ENCODE assay signal across 22 cellular contexts in genomic region chr1:65056234-65056633, GRCh38.
DNase-seq lines count a peak whose midpoint lies in the region; ATAC-seq, FAIRE-seq and TF ChIP-seq lines count a peak whose summit lies in the region.
"Had no signal": no experiment of that assay in that cellular context is flagged by ENCODE, and none has a peak within 500 bp of the region (broad histone marks: within the 10 kb centered on the region; RNA-seq: fewer than 3 reads in every experiment).

No MANE protein-coding gene starts in this region.

- CTCF ChIA-PET in GM12878 (lab: Yijun Ruan, JAX), result no interaction called here

- FAIRE-seq in GM12878 (lab: Jason Lieb, UNC), result no peak
- FAIRE-seq: keratinocyte, small intestine had no signal

- no peak overlapping the region for H3K27ac Mint-ChIP-seq in activated T-helper 2 cell treated with anti-CD3 and anti-CD28 coated beads, Interferon-gamma antibody, Interleukin-2, Interleukin-4, amounts not matched to agents 10 μg/mL and 5 μg/mL and 100 μg/mL, durations not matched to agents 14 hours and 24 hours and 36 hours
- H3K27ac Mint-ChIP-seq: activated CD8-positive, alpha-beta memory T cell treated with anti-CD3 and anti-CD28 coated beads, Interleukin-2, amount 10 ng/mL, durations not matched to agents 7 days and 5 days; endodermal cell; type B pancreatic cell had no signal

- SMC1A ChIA-PET in GM12878 (lab: Charles Lee; ENCODE audit: uncharacterized antibody, unreplicated experiment), result no interaction called here

- TF ChIP-seq RAD21 in GM12878 (IDR thresholded peaks at IDR 0.05; ENCODE audit: insufficient read depth, low read depth, low read length), result no peak

- H3K4me3 ChIP-seq in GM12878 (no peak overlapping the region), neutrophil (ENCODE audit: low read depth in 1 of 2, low read length in 1 of 2) (peak overlapping the region; percentile 33 to 55), stomach (no peak overlapping the region), prostate gland (no peak overlapping the region)
- H3K4me3 ChIP-seq: hepatocyte had no signal

- H3K4me3 Mint-ChIP-seq in activated T-helper 2 cell treated with anti-CD3 and anti-CD28 coated beads, Interferon-gamma antibody, Interleukin-2, Interleukin-4, amounts not matched to agents 10 μg/mL and 5 μg/mL and 100 μg/mL, durations not matched to agents 14 hours and 24 hours and 36 hours (ENCODE audit: low read depth), result no peak overlapping the region
- H3K4me3 Mint-ChIP-seq: activated CD8-positive, alpha-beta memory T cell treated with anti-CD3 and anti-CD28 coated beads, Interleukin-2, amount 10 ng/mL, durations not matched to agents 7 days and 5 days; endodermal cell; type B pancreatic cell had no signal

- H3K4me1 Mint-ChIP-seq in activated T-helper 2 cell treated with anti-CD3 and anti-CD28 coated beads, Interferon-gamma antibody, Interleukin-2, Interleukin-4, amounts not matched to agents 10 μg/mL and 5 μg/mL and 100 μg/mL, durations not matched to agents 14 hours and 24 hours and 36 hours (ENCODE audit: low read depth), result peaks cover 3% of the 10 kb centered on the region

- H3K9me3 Mint-ChIP-seq in activated T-helper 2 cell treated with anti-CD3 and anti-CD28 coated beads, Interferon-gamma antibody, Interleukin-2, Interleukin-4, amounts not matched to agents 10 μg/mL and 5 μg/mL and 100 μg/mL, durations not matched to agents 14 hours and 24 hours and 36 hours, result no peaks in the 10 kb centered on the region
- H3K9me3 Mint-ChIP-seq: endodermal cell, type B pancreatic cell had no signal

- H3K4me1 ChIP-seq in GM12878 (ENCODE audit: control insufficient read depth, insufficient read depth, low read length), result no peaks in the 10 kb centered on the region
- H3K4me1 ChIP-seq in neutrophil (ENCODE audit: control insufficient read depth in 1 of 2, insufficient read depth in 1 of 2, low read depth in 1 of 2, low read length in 1 of 2), result peaks cover 35 to 64% of the 10 kb centered on the region in 2 experiments
- H3K4me1 ChIP-seq in stomach, result peaks cover 0 to 69% (median 33%) of the 10 kb centered on the region in 4 donors
- H3K4me1 ChIP-seq in prostate gland (replicated peaks), result peaks cover 2% of the 10 kb centered on the region

- TF ChIP-seq POLR2A in GM12878 (IDR thresholded peaks at IDR 0.05; ENCODE audit: low read depth, low read length), result no peak
- TF ChIP-seq POLR2A in stomach (IDR thresholded peaks at IDR 0.05), result no peak
- TF ChIP-seq POLR2A in prostate gland (IDR thresholded peaks at IDR 0.05), result no peak

- no peaks in the 10 kb centered on the region for H3K79me2 ChIP-seq in GM12878 (ENCODE audit: control insufficient read depth, insufficient read depth, low read length)

- ATAC-seq in GM12878, result no peak; the same call in 2 of the 3 replicates
- ATAC-seq: activated CD8-positive, alpha-beta memory T cell treated with anti-CD3 and anti-CD28 coated beads, Interleukin-2, amount 10 ng/mL, durations not matched to agents 7 days and 5 days had no signal

- H3K9me3 ChIP-seq in GM12878 (replicated peaks; ENCODE audit: control insufficient read depth, insufficient read depth, low read length) (no peaks in the 10 kb centered on the region), neutrophil (no peaks in the 10 kb centered on the region), stomach (no peaks in the 10 kb centered on the region), prostate gland (no peaks in the 10 kb centered on the region)

- TF ChIP-seq CTCF in GM12878 (IDR thresholded peaks at IDR 0.05 in 2 of 3, conservative IDR thresholded peaks at IDR 0.05 in 1 of 3; ENCODE audit: control insufficient read depth in 2 of 3, extremely low read depth in 1 of 3, insufficient read depth in 1 of 3, low read depth in 3 of 3, low read length in 3 of 3), result no peak
- no peak for TF ChIP-seq CTCF in neutrophil (IDR thresholded peaks at IDR 0.05)
- TF ChIP-seq CTCF in stomach (IDR thresholded peaks at IDR 0.05), result no peak
- TF ChIP-seq CTCF in prostate gland (IDR thresholded peaks at IDR 0.05), result no peak

- no TSS peak for BruUV-seq in GM12878 (replicated peaks; lab: Mats Ljungman, UMichigan)

- intact Hi-C loops in GM12878 (cut with micrococcal nuclease; ENCODE audit: unreplicated experiment), result no loop called here
- intact Hi-C loops in stomach (cut with DNase I; ENCODE audit: low total_unique reads), result no loop called here
- intact Hi-C loops in activated T-helper 2 cell treated with anti-CD3 and anti-CD28 coated beads, Interferon-gamma antibody, Interleukin-2, Interleukin-4, amounts not matched to agents 10 μg/mL and 5 μg/mL and 100 μg/mL, durations not matched to agents 14 hours and 24 hours and 36 hours (cut with micrococcal nuclease), result no loop called here
- intact Hi-C loops in prostate gland (cut with DNase I), result no loop called here

- no peak overlapping the region for H2AFZ ChIP-seq in GM12878 (ENCODE audit: control insufficient read depth, low read depth, low read length)
- H2AFZ ChIP-seq: hepatocyte had no signal

- in situ Hi-C loops in GM12878 (cut with MboI), result loop anchor here (5.0 to 25.0 kb wide), 2 partner anchors 156 to 631 kb away; no protein-coding TSS in a partner anchor

- TF ChIP-seq EP300 in GM12878 (IDR thresholded peaks at IDR 0.05; ENCODE audit: borderline replicate concordance in 1 of 2, control insufficient read depth in 1 of 2, low read depth in 2 of 2, low read length in 2 of 2), result no peak
- no peak for TF ChIP-seq EP300 in stomach (IDR thresholded peaks at IDR 0.05)

- H3K4me2 ChIP-seq in GM12878 (ENCODE audit: control insufficient read depth, insufficient read depth), result no peak overlapping the region
- H3K4me2 ChIP-seq: hepatocyte had no signal

- H3K27ac ChIP-seq in GM12878 (ENCODE audit: control insufficient read depth, insufficient read depth), result no peak overlapping the region
- H3K27ac ChIP-seq in neutrophil, result peak overlapping the region; percentile 89
- peak overlapping the region in 2 of 5 donors; percentile 17 to 45 for H3K27ac ChIP-seq in stomach
- H3K27ac ChIP-seq in prostate gland, result no peak overlapping the region
- H3K27ac ChIP-seq: hepatocyte had no signal

- POLR2A ChIA-PET in GM12878 (lab: Charles Lee), result no interaction called here

- RAD21 ChIA-PET in GM12878 (lab: Charles Lee; ENCODE audit: unreplicated experiment), result no interaction called here

- no peaks in the 10 kb centered on the region for H3K27me3 Mint-ChIP-seq in activated T-helper 2 cell treated with anti-CD3 and anti-CD28 coated beads, Interferon-gamma antibody, Interleukin-2, Interleukin-4, amounts not matched to agents 10 μg/mL and 5 μg/mL and 100 μg/mL, durations not matched to agents 14 hours and 24 hours and 36 hours (ENCODE audit: low read depth)
- H3K27me3 Mint-ChIP-seq: activated CD8-positive, alpha-beta memory T cell treated with anti-CD3 and anti-CD28 coated beads, Interleukin-2, amount 10 ng/mL, durations not matched to agents 7 days and 5 days; type B pancreatic cell had no signal

- H3K36me3 ChIP-seq in GM12878 (ENCODE audit: control insufficient read depth in 2 of 2, insufficient read depth in 2 of 2, low read length in 1 of 2) (no peaks in the 10 kb centered on the region), neutrophil (peaks cover 58% of the 10 kb centered on the region), stomach (peaks cover 8 to 60% (median 48%) of the 10 kb centered on the region in 4 donors), prostate gland (no peaks in the 10 kb centered on the region)

- 0% methylated on average over 1 of the region's 1 CpG for WGBS in GM12878 (ENCODE audit: insufficient coverage, insufficient replicate concordance, low lambda C conversion rate, missing lambda C conversion rate)
- WGBS in stomach, 5 donors, result 29 to 79% (median 44%) methylated on average over 1 of the region's 1 CpG
- WGBS in prostate gland, result 78% methylated on average over 1 of the region's 1 CpG

- H3K9ac ChIP-seq in GM12878 (ENCODE audit: control insufficient read depth, insufficient read depth, low read length), result no peak overlapping the region

- DNase-seq in AML-193 (lab: John Stamatoyannopoulos, UW), result peak; percentile 78 to 80
- DNase-seq in KG1 (lab: John Stamatoyannopoulos, UW), result peak; percentile 13
- DNase-seq in GM12878 (ENCODE audit: low read depth, low spot score), result no peak
- no peak for DNase-seq in stomach
- no peak for DNase-seq in activated T-helper 2 cell treated with anti-CD3 and anti-CD28 coated beads, Interferon-gamma antibody, Interleukin-2, Interleukin-4, amounts not matched to agents 10 μg/mL and 5 μg/mL and 100 μg/mL, durations not matched to agents 14 hours and 24 hours and 36 hours (ENCODE audit: low spot score)
- no peak for DNase-seq in globus pallidus (ENCODE audit: low spot score)
- no peak for DNase-seq in prostate gland (ENCODE audit: low spot score)
- DNase-seq: activated CD4-positive, alpha-beta T cell treated with anti-CD3 and anti-CD28 coated beads for 1 hour; activated CD8-positive, alpha-beta memory T cell treated with anti-CD3 and anti-CD28 coated beads, Interleukin-2, amount 10 ng/mL, durations not matched to agents 7 days and 5 days; activated gamma-delta T cell; aorta; endodermal cell; NCI-H146; NCI-H226; NK-92 treated with Interleukin-12 subunit alpha and Interleukin-12 subunit beta, amount 100 ng/mL, for 24 hours; occipital lobe; small intestine; stimulated activated naive CD4-positive, alpha-beta T cell had no signal

- H4K20me1 ChIP-seq in GM12878 (ENCODE audit: control insufficient read depth, insufficient read depth), result no peaks in the 10 kb centered on the region

- peaks cover 23% of the 10 kb centered on the region for H3K36me3 Mint-ChIP-seq in activated T-helper 2 cell treated with anti-CD3 and anti-CD28 coated beads, Interferon-gamma antibody, Interleukin-2, Interleukin-4, amounts not matched to agents 10 μg/mL and 5 μg/mL and 100 μg/mL, durations not matched to agents 14 hours and 24 hours and 36 hours (ENCODE audit: low read depth)

- H3K27me3 ChIP-seq in GM12878 (replicated peaks in 1 of 2; ENCODE audit: control insufficient read depth in 2 of 2, insufficient read depth in 2 of 2, low read length in 1 of 2), result no peaks in the 10 kb centered on the region; a peak in 1 of 4 replicates
- no peaks in the 10 kb centered on the region for H3K27me3 ChIP-seq in neutrophil
- H3K27me3 ChIP-seq in stomach, result no peaks in the 10 kb centered on the region
- no peaks in the 10 kb centered on the region for H3K27me3 ChIP-seq in prostate gland (replicated peaks; ENCODE audit: insufficient read depth)
- H3K27me3 ChIP-seq: hepatocyte had no signal

TF ChIP-seq in GM12878, 131 proteins besides CTCF, POLR2A, EP300 and RAD21:
- TF ChIP-seq GABPA (IDR thresholded peaks at IDR 0.05; ENCODE audit: low read depth) (no peak), SPI1 (IDR thresholded peaks at IDR 0.05; ENCODE audit: borderline replicate concordance, insufficient read depth, low read depth, low read length) (0 out of 2 replicates have a peak, but pooled peaks have one; percentile 10)
TF ChIP-seq in GM12878: peak in this region for 1.

Comparison
In these comparisons a context has a peak if more than half of its experiments do, and no peak if none do; other contexts are left out.
1. DNase-seq: peak in AML-193 (2 of 2) and KG1 (single experiment); none in GM12878 (single experiment), stomach (single experiment), activated T-helper 2 cell treated with anti-CD3 and anti-CD28 coated beads, Interferon-gamma antibody, Interleukin-2, Interleukin-4, amounts not matched to agents 10 μg/mL and 5 μg/mL and 100 μg/mL, durations not matched to agents 14 hours and 24 hours and 36 hours (single experiment), globus pallidus (single experiment) and prostate gland (single experiment).
2. H3K4me3 ChIP-seq: peak in neutrophil (2 of 2); none in GM12878 (single experiment), stomach (0 of 4) and prostate gland (0 of 2).